Comparison of ENCODE assay signal across 11 cellular contexts in the genomic region with DNA sequence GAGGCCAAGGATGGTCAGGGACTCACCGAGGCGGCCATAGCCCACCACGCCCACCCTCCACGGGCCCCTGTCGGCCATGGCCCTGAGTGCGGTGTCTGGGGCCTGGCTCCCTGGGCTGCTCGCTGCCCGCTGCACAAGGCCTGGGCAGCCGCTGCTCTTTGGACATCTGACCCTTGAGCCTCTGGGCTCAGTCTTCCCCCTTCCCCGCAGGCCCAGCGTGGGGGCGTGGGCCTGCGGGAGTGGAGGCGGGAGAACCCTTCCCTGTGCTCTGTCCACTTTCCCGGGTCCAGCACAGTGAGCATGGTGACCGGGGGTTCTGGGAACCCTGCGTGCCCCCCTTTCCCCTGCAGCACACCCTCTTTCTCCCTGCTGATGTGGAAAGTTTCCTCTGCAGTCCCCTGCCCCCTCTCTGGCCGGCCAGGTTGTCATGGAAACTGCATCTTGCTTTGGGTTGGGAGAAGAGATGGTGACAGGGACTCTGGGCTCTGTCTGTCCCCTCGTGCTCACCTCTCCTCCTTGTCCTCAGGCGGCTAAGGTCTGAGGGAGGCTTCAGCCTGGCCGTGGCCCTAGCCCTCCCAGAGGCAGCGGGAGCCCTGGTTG. TPM values are rescaled to one million over a fixed set of nuclear protein-coding genes. Genes with fewer than 3 reads are reported as not detected.
DNase-seq lines count a peak whose midpoint lies in the region; ATAC-seq and TF ChIP-seq lines count a peak whose summit lies in the region.
"Had no signal": no experiment of that assay in that cellular context is flagged by ENCODE, and none has a peak within 500 bp of the region (broad histone marks: within the 10 kb centered on the region; RNA-seq: fewer than 3 reads in every experiment).

A gene (minus strand): TSS at position 168 of the 600 bp plus-strand sequence. CDS start 90 bp downstream, at position 78.

- H2AK5ac ChIP-seq in IMR-90 (ENCODE audit: low read depth, low read length) = no peak within 1 kb of the TSS

- ATAC-seq in IMR-90 (ENCODE audit: low read depth) = no peak
- no peak for ATAC-seq in HG02678 (IDR thresholded peaks at IDR 0.05; ENCODE audit: unreplicated experiment)
- ATAC-seq in GM19324 (IDR thresholded peaks at IDR 0.05; ENCODE audit: low FRiP score, unreplicated experiment) = no peak
- ATAC-seq: upper lobe of right lung had no signal

- in situ Hi-C loops in IMR-90 (cut with MboI; ENCODE audit: low sequenced_read_pairs) = no loop called here

- H3K4me1 ChIP-seq in IMR-90 (ENCODE audit: control insufficient read depth, insufficient read depth, low read length) (peaks cover 3% of the 10 kb centered on the region), neural progenitor cell (peaks cover 12% of the 10 kb centered on the region)

- peaks cover 5% of the 10 kb centered on the region for H3K36me3 Mint-ChIP-seq in neural progenitor cell

- H3K36me3 ChIP-seq in IMR-90 (ENCODE audit: control insufficient read depth, insufficient read depth, low read length) (no peaks in the 10 kb centered on the region), neural progenitor cell (no peaks in the 10 kb centered on the region)
- H3K36me3 ChIP-seq: upper lobe of right lung had no signal

- H3K9ac ChIP-seq in IMR-90 (ENCODE audit: low read depth, low read length) = no peak within 1 kb of the TSS
- H3K9ac ChIP-seq in neural progenitor cell = no peak within 1 kb of the TSS

- H3K4me3 Mint-ChIP-seq in neural progenitor cell = peak within 1 kb of the TSS; percentile 69

- no peak for TF ChIP-seq POLR2A in IMR-90 (IDR thresholded peaks at IDR 0.05; ENCODE audit: low read depth, low read length)

- peaks cover 5 to 10% of the 10 kb centered on the region in 2 experiments; a peak in 3 of 4 replicates for H3K79me1 ChIP-seq in IMR-90 (ENCODE audit: low read depth in 1 of 2, low read length in 2 of 2)

- H3K4me3 ChIP-seq in IMR-90 (ENCODE audit: insufficient read depth, low read depth, low read length) (no peak within 1 kb of the TSS), dorsolateral prefrontal cortex (peak within 1 kb of the TSS; percentile 24 to 93 (median 68)), neural progenitor cell (no peak within 1 kb of the TSS)
- H3K4me3 ChIP-seq: SK-N-MC, upper lobe of right lung had no signal

- no peak for TF ChIP-seq RAD21 in IMR-90 (IDR thresholded peaks at IDR 0.05; ENCODE audit: low read length)

- POLR2A ChIA-PET in IMR-90 (lab: Charles Lee; ENCODE audit: unreplicated experiment) = no interaction called here

- no peak within 1 kb of the TSS for H2AK9ac ChIP-seq in IMR-90 (replicated peaks; ENCODE audit: low read depth, low read length, poor library complexity)

- H3K4me2 ChIP-seq in IMR-90 (ENCODE audit: low read depth, low read length) (no peak within 1 kb of the TSS), neural progenitor cell (peak within 1 kb of the TSS; percentile 13)

- H2BK15ac ChIP-seq in IMR-90 (ENCODE audit: low read depth, low read length) = no peak within 1 kb of the TSS

- no peak within 1 kb of the TSS for H2BK20ac ChIP-seq in IMR-90 (ENCODE audit: low read depth, low read length)

- no peak within 1 kb of the TSS for H4K8ac ChIP-seq in IMR-90 (ENCODE audit: low read depth in 2 of 2, low read length in 2 of 2)

- peak within 1 kb of the TSS; percentile 43 for H2AFZ ChIP-seq in IMR-90 (replicated peaks; ENCODE audit: low read length, poor library complexity)
- no peak within 1 kb of the TSS for H2AFZ ChIP-seq in neural progenitor cell (replicated peaks)

- H3K4ac ChIP-seq in IMR-90 (ENCODE audit: low read depth, low read length) = no peak within 1 kb of the TSS

- no TSS peak for BruUV-seq in IMR-90 (replicated peaks; lab: Mats Ljungman, UMichigan)

- H3K9me3 Mint-ChIP-seq in neural progenitor cell = no peaks in the 10 kb centered on the region

- peaks cover 24% of the 10 kb centered on the region for H3K27me3 Mint-ChIP-seq in neural progenitor cell (ENCODE audit: insufficient read depth, low read depth)

- H4K91ac ChIP-seq in IMR-90 (ENCODE audit: insufficient read depth, low read depth, low read length) = no peak within 1 kb of the TSS

- no peak within 1 kb of the TSS for H4K5ac ChIP-seq in IMR-90 (ENCODE audit: low read depth, low read length)

- no peak within 1 kb of the TSS for H3K23ac ChIP-seq in IMR-90 (ENCODE audit: low read depth, low read length)

- H3K27me3 ChIP-seq in IMR-90 (ENCODE audit: control insufficient read depth, insufficient read depth, low read length) (no peaks in the 10 kb centered on the region), dorsolateral prefrontal cortex (no peaks in the 10 kb centered on the region), neural progenitor cell (no peaks in the 10 kb centered on the region)
- H3K27me3 ChIP-seq: upper lobe of right lung had no signal

- H3K79me2 ChIP-seq in neural progenitor cell (ENCODE audit: low read depth) = no peaks in the 10 kb centered on the region

- intact Hi-C loops in IMR-90 (cut with micrococcal nuclease) (no loop called here), dorsolateral prefrontal cortex (cut with DNase I) (loop anchor here in 1 of 2 donors (5.0 kb wide), 1 partner anchor 37 kb away; a partner anchor contains a TSS)

- DNase-seq in DMS53 (lab: John Stamatoyannopoulos, UW) (peak; percentile 28), DMS53 treated with DMSO at 0.1 percent for 48 hours (lab: John Stamatoyannopoulos, UW; ENCODE audit: unreplicated experiment) (no peak), IMR-90 (no peak), dorsolateral prefrontal cortex (peak in 6 of 10 donors; percentile 51 to 73 (median 63)), neural progenitor cell (ENCODE audit: low spot score) (peak; percentile 50), NCI-H226 (no peak)
- DNase-seq: Kasumi-1, upper lobe of right lung had no signal

- no peak for TF ChIP-seq CTCF in IMR-90 (conservative IDR thresholded peaks at IDR 0.05; ENCODE audit: low read depth, low read length)
- TF ChIP-seq CTCF in dorsolateral prefrontal cortex (IDR thresholded peaks at IDR 0.05 in 54 of 56, conservative IDR thresholded peaks at IDR 0.05 in 2 of 56; ENCODE audit: low read depth in 1 of 56, partially characterized antibody in 56 of 56) = no peak
- TF ChIP-seq CTCF in neural progenitor cell (IDR thresholded peaks at IDR 0.05) = no peak

- H3K9me1 ChIP-seq in IMR-90 (ENCODE audit: insufficient read depth, low read length) = no peaks in the 10 kb centered on the region; the same call in 1 of the 2 replicates

- no peaks in the 10 kb centered on the region for H3K9me3 ChIP-seq in IMR-90 (ENCODE audit: control insufficient read depth, insufficient read depth, low read length)
- H3K9me3 ChIP-seq in neural progenitor cell (ENCODE audit: low read depth) = no peaks in the 10 kb centered on the region
- H3K9me3 ChIP-seq: upper lobe of right lung had no signal

- peak within 1 kb of the TSS; percentile 98 for H3K27ac Mint-ChIP-seq in neural progenitor cell

- no peak within 1 kb of the TSS for H2BK5ac ChIP-seq in IMR-90 (ENCODE audit: low read depth, low read length, poor library complexity, severe bottlenecking)

- H3K18ac ChIP-seq in IMR-90 (ENCODE audit: low read depth, low read length) = no peak within 1 kb of the TSS

- no peak within 1 kb of the TSS for H2BK120ac ChIP-seq in IMR-90 (ENCODE audit: low read depth, low read length)

- H3K56ac ChIP-seq in IMR-90 (ENCODE audit: extremely low read depth, insufficient read depth, low read length) = no peak within 1 kb of the TSS

- no peak within 1 kb of the TSS for H3K14ac ChIP-seq in IMR-90 (replicated peaks; ENCODE audit: low read depth, low read length)

- no peaks in the 10 kb centered on the region for H3F3A ChIP-seq in neural progenitor cell (ENCODE audit: low read depth)

- H3K4me1 Mint-ChIP-seq in neural progenitor cell = peaks cover 40% of the 10 kb centered on the region

- no peaks in the 10 kb centered on the region for H4K20me1 ChIP-seq in IMR-90 (ENCODE audit: insufficient read depth, low read length)
- H4K20me1 ChIP-seq in neural progenitor cell (ENCODE audit: low read depth) = no peaks in the 10 kb centered on the region

- CTCF ChIA-PET in IMR-90 (lab: Yijun Ruan, JAX) = no interaction called here

- 45% methylated on average over 4 of the region's 22 CpGs; no CpG with 5 or more reads in 1 of the 2 experiments for WGBS in IMR-90 (ENCODE audit: extremely low coverage in 2 of 2, insufficient read length in 1 of 2), 2 experiments

- dilution Hi-C loops in IMR-90 (cut with HindIII; ENCODE audit: low sequenced_read_pairs, unreplicated experiment) = no loop called here

- H3K27ac ChIP-seq in IMR-90 (ENCODE audit: insufficient read depth, low read length) (no peak within 1 kb of the TSS), dorsolateral prefrontal cortex (peak within 1 kb of the TSS; percentile 82 to 100 (median 98)), neural progenitor cell (no peak within 1 kb of the TSS)
- H3K27ac ChIP-seq: SK-N-MC, upper lobe of right lung had no signal

TF ChIP-seq in IMR-90, 13 proteins besides CTCF, POLR2A, EP300 and RAD21:
- no peak for TF ChIP-seq FOS (IDR thresholded peaks at IDR 0.05; ENCODE audit: low read depth, low read length)
- TF ChIP-seq, protein P1, sequence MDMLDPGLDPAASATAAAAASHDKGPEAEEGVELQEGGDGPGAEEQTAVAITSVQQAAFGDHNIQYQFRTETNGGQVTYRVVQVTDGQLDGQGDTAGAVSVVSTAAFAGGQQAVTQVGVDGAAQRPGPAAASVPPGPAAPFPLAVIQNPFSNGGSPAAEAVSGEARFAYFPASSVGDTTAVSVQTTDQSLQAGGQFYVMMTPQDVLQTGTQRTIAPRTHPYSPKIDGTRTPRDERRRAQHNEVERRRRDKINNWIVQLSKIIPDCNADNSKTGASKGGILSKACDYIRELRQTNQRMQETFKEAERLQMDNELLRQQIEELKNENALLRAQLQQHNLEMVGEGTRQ (IDR thresholded peaks at IDR 0.05; ENCODE audit: low read depth, low read length) = no peak
- TF ChIP-seq BHLHE40 (IDR thresholded peaks at IDR 0.05; ENCODE audit: low read depth, low read length) = no peak
- TF ChIP-seq SMC3 (IDR thresholded peaks at IDR 0.05; ENCODE audit: low read depth, low read length) = no peak
- TF ChIP-seq RCOR1 (IDR thresholded peaks at IDR 0.05; ENCODE audit: insufficient replicate concordance, low read length) = no peak
- no peak for TF ChIP-seq MAFK (IDR thresholded peaks at IDR 0.05; ENCODE audit: low read depth, low read length)

RNA-seq across cellular contexts. Expression of the gene that starts here (rescaled TPM):
- total RNA-seq in IMR-90 (2012; rRNA removed) (not detected in 2 replicates), dorsolateral prefrontal cortex (10 to 100 TPM; 16.5 to 62.5 (median 34.2) TPM), neural progenitor cell (ENCODE audit: low replicate concordance) (not detected in 2 replicates)
- polyA plus RNA-seq in IMR-90 (2012; rRNA removed) = not detected in 2 replicates
- not detected in 2 replicates for polyA plus RNA-seq in IMR-90 (2012; cell fraction: cytosol; rRNA removed)
- not detected in 2 replicates for polyA plus RNA-seq in IMR-90 (2012; cell fraction: nucleus; rRNA removed; ENCODE audit: low replicate concordance)
- total RNA-seq: upper lobe of right lung had no signal

Comparison
In these comparisons a context has a peak if more than half of its experiments do, and no peak if none do; other contexts are left out.
1. RNA of the gene that starts here (total RNA-seq): 16.5 to 62.5 TPM in dorsolateral prefrontal cortex; not detected in IMR-90 and not detected in neural progenitor cell; every median in the first group is over 10 times any median in the second.
2. DNase-seq: peak in DMS53 (single experiment) and dorsolateral prefrontal cortex (6 of 10); none in DMS53 treated with DMSO at 0.1 percent for 48 hours (single experiment), IMR-90 (single experiment) and NCI-H226 (single experiment).
3. Peak in DNase-seq and H3K4me2 ChIP-seq in neural progenitor cell; RNA of the gene not detected or under 1 TPM.
4. H3K27ac ChIP-seq: peak in dorsolateral prefrontal cortex (59 of 59); none in IMR-90 (single experiment) and neural progenitor cell (single experiment).
5. H3K4me3 ChIP-seq: peak in dorsolateral prefrontal cortex (59 of 59); none in IMR-90 (single experiment) and neural progenitor cell (single experiment).